ENCODE assay signal across 21 cellular contexts in the genomic region with DNA sequence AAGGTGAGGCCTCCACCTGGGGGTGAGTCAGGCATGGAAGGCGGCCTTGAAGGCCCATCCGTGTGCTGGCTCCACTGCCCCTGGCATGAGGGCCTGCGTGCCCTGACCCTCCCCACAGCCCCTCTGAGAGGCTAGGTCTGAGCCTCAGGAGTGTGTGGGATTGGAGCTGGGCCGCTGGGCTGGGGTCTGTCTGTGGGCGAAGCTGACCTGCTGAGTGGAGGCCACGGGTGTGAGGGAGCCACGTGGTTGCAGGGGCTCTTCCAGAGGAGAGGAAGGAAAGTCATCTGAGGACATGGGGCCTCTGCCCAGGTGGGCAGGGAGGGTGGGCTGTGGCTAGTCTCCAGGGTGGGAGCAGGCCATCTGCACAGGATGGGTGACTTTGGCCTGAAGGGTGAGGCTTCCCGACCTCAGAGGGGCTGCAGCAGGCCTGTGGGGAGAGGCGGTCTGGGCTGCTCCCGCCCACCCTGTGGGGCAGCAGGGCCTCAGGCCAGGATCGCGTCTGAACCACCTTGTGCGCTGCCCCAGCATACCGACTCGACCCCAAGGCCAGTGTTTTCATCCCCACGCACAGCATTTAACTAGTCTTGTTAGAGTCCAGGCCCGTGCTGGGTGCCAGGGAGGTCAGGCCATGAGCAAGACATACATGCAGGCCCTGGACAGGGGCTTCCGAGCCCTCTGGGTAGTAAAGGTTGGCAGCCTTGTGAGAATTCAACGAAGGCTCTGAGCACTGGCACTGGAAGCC.
"Had no signal": no experiment of that assay in that cellular context is flagged by ENCODE, and none has a peak within 500 bp of the region (broad histone marks: within the 10 kb centered on the region; RNA-seq: fewer than 3 reads in every experiment).

No MANE protein-coding gene starts in this region.

- H3K27ac ChIP-seq: ascending aorta, body of pancreas, PC-9, SJSA1 had no signal

- ATAC-seq: activated CD4-positive, CD25-positive, alpha-beta regulatory T cell treated with anti-CD3 and anti-CD28 coated beads, Interleukin-2, amount 50 U/mL, for 24 hours; activated CD8-positive, alpha-beta T cell treated with anti-CD3 and anti-CD28 coated beads, Interleukin-2, amount 10 ng/mL, durations not matched to agents 7 days and 5 days; body of pancreas; SK-N-SH treated with all-trans-retinoic acid at 6 μM for 48 hours had no signal

- H2AFZ ChIP-seq: PC-9 had no signal

- H3K9me3 Mint-ChIP-seq: T-helper 1 cell treated with Interleukin-12 subunit alpha and Interleukin-12 subunit beta and Interleukin-4 antibody, amounts not matched to agents 30 μg/mL and 1 μg/mL, for 36 hours had no signal

- H3K4me3 Mint-ChIP-seq: activated CD8-positive, alpha-beta T cell treated with anti-CD3 and anti-CD28 coated beads, Interleukin-2, amount 10 ng/mL, durations not matched to agents 7 days and 5 days; T-helper 1 cell treated with Interleukin-12 subunit alpha and Interleukin-12 subunit beta and Interleukin-4 antibody, amounts not matched to agents 30 μg/mL and 1 μg/mL, for 36 hours had no signal

- H3K27ac Mint-ChIP-seq: activated CD8-positive, alpha-beta T cell treated with anti-CD3 and anti-CD28 coated beads, Interleukin-2, amount 10 ng/mL, durations not matched to agents 7 days and 5 days; T-helper 1 cell treated with Interleukin-12 subunit alpha and Interleukin-12 subunit beta and Interleukin-4 antibody, amounts not matched to agents 30 μg/mL and 1 μg/mL, for 36 hours had no signal

- H3K36me3 ChIP-seq: ascending aorta, SJSA1 had no signal

- H3K9me3 ChIP-seq: ascending aorta, body of pancreas, SJSA1 had no signal

- DNase-seq: activated CD4-positive, alpha-beta T cell treated with anti-CD3 and anti-CD28 coated beads for 4 hours; activated CD4-positive, alpha-beta T cell treated with anti-CD3 and anti-CD28 coated beads, Interleukin-2, amount 50 U/mL, for 4 hours; activated CD8-positive, alpha-beta memory T cell treated with anti-CD3 and anti-CD28 coated beads, Interleukin-2, amount 50 U/mL, for 48 hours; activated CD8-positive, alpha-beta T cell treated with anti-CD3 and anti-CD28 coated beads, Interleukin-2, amount 10 ng/mL, durations not matched to agents 7 days and 5 days; activated naive CD4-positive, alpha-beta T cell treated with anti-CD3 and anti-CD28 coated beads, Interleukin-2, amount 50 U/mL, for 16 hours; activated T-cell treated with anti-CD3 and anti-CD28 coated beads, Interleukin-2, amount 50 U/mL, for 1 hour; amniotic stem cell; body of pancreas; MM.1S; NCI-H1105 treated with DMSO at 0.1 percent for 48 hours; NCI-H1436 treated with DMSO at 0.1 percent for 48 hours; NCI-H187; NCI-H2081 treated with DMSO at 0.1 percent for 48 hours; NCI-H446; NCI-H524; PC-9 had no signal

- H3K4me3 ChIP-seq: ascending aorta, body of pancreas, PC-9, SJSA1 had no signal

- H3K4me2 ChIP-seq: PC-9 had no signal

- H3K27me3 ChIP-seq: ascending aorta, body of pancreas, SJSA1 had no signal

- H3K4me1 ChIP-seq: ascending aorta, SJSA1 had no signal
